1 cellular context compared by ENCODE assay signal in genomic region chr20:50012282-50013263, GRCh38.
TF ChIP-seq lines count a peak whose summit lies in the region.

No MANE protein-coding gene starts in this region.

TF ChIP-seq in K562, 482 proteins besides CTCF, POLR2A, EP300 and RAD21 (continued from another document and continues in another):
- TF ChIP-seq ZNF609 (CRISPR knock-in tag; IDR thresholded peaks at IDR 0.05; ENCODE audit: borderline replicate concordance), result no peak
- no peak for TF ChIP-seq RBM14 (IDR thresholded peaks at IDR 0.05; ENCODE audit: borderline replicate concordance, insufficient read depth, low read depth, low read length)
- no peak for TF ChIP-seq HEY1 (CRISPR knock-in tag; IDR thresholded peaks at IDR 0.05; ENCODE audit: borderline replicate concordance)
- peak; percentile 23; the same call in 1 of the 2 replicates for TF ChIP-seq PHF8 (IDR thresholded peaks at IDR 0.05; ENCODE audit: borderline replicate concordance, low read length)
- TF ChIP-seq STAT5A (IDR thresholded peaks at IDR 0.05; ENCODE audit: borderline replicate concordance, low read length), result peak; percentile 60; the same call in 1 of the 2 replicates
- TF ChIP-seq IFI16 (CRISPR knock-in tag; IDR thresholded peaks at IDR 0.05), result no peak
- TF ChIP-seq MCM2 (IDR thresholded peaks at IDR 0.05; ENCODE audit: low read depth), result no peak
- no peak; the same call in 1 of the 2 replicates for TF ChIP-seq ATF7 (IDR thresholded peaks at IDR 0.05)
- peak; percentile 98 for TF ChIP-seq ZNF24 (IDR thresholded peaks at IDR 0.05)
- TF ChIP-seq TFE3 (CRISPR knock-in tag; IDR thresholded peaks at IDR 0.05), result no peak
- no peak for TF ChIP-seq ESRRB (CRISPR knock-in tag; IDR thresholded peaks at IDR 0.05; ENCODE audit: borderline replicate concordance)
- no peak for TF ChIP-seq FOXJ3 (CRISPR knock-in tag; IDR thresholded peaks at IDR 0.05)
- no peak; the same call in 1 of the 2 replicates for TF ChIP-seq JUND (IDR thresholded peaks at IDR 0.05; ENCODE audit: borderline replicate concordance, low read depth, low read length)
- peak; percentile 17; the same call in 1 of the 3 replicates for TF ChIP-seq JUND (tag; IDR thresholded peaks at IDR 0.05; ENCODE audit: borderline replicate concordance, low read depth, low read length)
- TF ChIP-seq CHD4 (IDR thresholded peaks at IDR 0.05; ENCODE audit: insufficient read depth, insufficient replicate concordance, low read depth, low read length, poor library complexity, severe bottlenecking), result peak; percentile 76
- TF ChIP-seq ZNF830 (CRISPR knock-in tag; IDR thresholded peaks at IDR 0.05), result no peak
- no peak for TF ChIP-seq SIN3B (IDR thresholded peaks at IDR 0.05; ENCODE audit: low read depth)
- no peak; a peak in 1 of 4 replicates for TF ChIP-seq MAZ (CRISPR knock-in tag; conservative IDR thresholded peaks at IDR 0.05 in 1 of 2, IDR thresholded peaks at IDR 0.05 in 1 of 2)
- TF ChIP-seq ZNF146 (CRISPR knock-in tag; IDR thresholded peaks at IDR 0.05; ENCODE audit: unreplicated experiment), result no peak
- TF ChIP-seq PHF20 (IDR thresholded peaks at IDR 0.05; ENCODE audit: partially characterized antibody), result peak; percentile 16
- no peak for TF ChIP-seq ZNF280A (IDR thresholded peaks at IDR 0.05; ENCODE audit: low read depth, partially characterized antibody)
- no peak for TF ChIP-seq FOXA1 (IDR thresholded peaks at IDR 0.05; ENCODE audit: borderline replicate concordance)
- TF ChIP-seq ZNF592 (IDR thresholded peaks at IDR 0.05), result no peak
- no peak for TF ChIP-seq TOE1 (IDR thresholded peaks at IDR 0.05; ENCODE audit: borderline replicate concordance)
- TF ChIP-seq TOE1 (CRISPR knock-in tag; IDR thresholded peaks at IDR 0.05; ENCODE audit: borderline replicate concordance, low read depth), result no peak
- no peak for TF ChIP-seq PATZ1 (CRISPR knock-in tag; IDR thresholded peaks at IDR 0.05; ENCODE audit: borderline replicate concordance)
- TF ChIP-seq BRD9 (IDR thresholded peaks at IDR 0.05; ENCODE audit: low read depth, partially characterized antibody), result no peak
- no peak for TF ChIP-seq ZNF174 (CRISPR knock-in tag; IDR thresholded peaks at IDR 0.05)
- no peak for TF ChIP-seq GATA2 (CRISPR knock-in tag; IDR thresholded peaks at IDR 0.05)
- no peak for TF ChIP-seq GTF2A2 (tag; IDR thresholded peaks at IDR 0.05)
- TF ChIP-seq HDAC8 (tag; IDR thresholded peaks at IDR 0.05), result no peak
- TF ChIP-seq POLR2B (IDR thresholded peaks at IDR 0.05; ENCODE audit: low read depth, partially characterized antibody), result no peak
- TF ChIP-seq SMAD1 (IDR thresholded peaks at IDR 0.05; ENCODE audit: low read depth, low read length, partially characterized antibody), result no peak
- TF ChIP-seq HNRNPK (IDR thresholded peaks at IDR 0.05; ENCODE audit: low read depth, low read length, poor library complexity, severe bottlenecking), result no peak
- TF ChIP-seq SIRT6 (IDR thresholded peaks at IDR 0.05; ENCODE audit: low read depth, low read length), result no peak
- peak; percentile 93 for TF ChIP-seq DPF2 (IDR thresholded peaks at IDR 0.05)
- no peak for TF ChIP-seq TCFL5 (CRISPR knock-in tag; conservative IDR thresholded peaks at IDR 0.05)
- TF ChIP-seq TGIF2 (CRISPR knock-in tag; IDR thresholded peaks at IDR 0.05), result no peak
- 0 out of 2 replicates have a peak, but pooled peaks have one; percentile 28 for TF ChIP-seq ZNF12 (CRISPR knock-in tag; IDR thresholded peaks at IDR 0.05)
- no peak for TF ChIP-seq BCLAF1 (IDR thresholded peaks at IDR 0.05; ENCODE audit: borderline replicate concordance in 1 of 2, control insufficient read depth in 1 of 2, low read depth in 2 of 2, low read length in 1 of 2)
- TF ChIP-seq RNF2 (IDR thresholded peaks at IDR 0.05), result peak; percentile 59; the same call in 1 of the 2 replicates
- TF ChIP-seq TCF7 (IDR thresholded peaks at IDR 0.05; ENCODE audit: borderline replicate concordance), result no peak
- no peak for TF ChIP-seq ZNF232 (CRISPR knock-in tag; IDR thresholded peaks at IDR 0.05)
- TF ChIP-seq THAP7 (CRISPR knock-in tag; IDR thresholded peaks at IDR 0.05), result no peak
- TF ChIP-seq ZNF347 (CRISPR knock-in tag; IDR thresholded peaks at IDR 0.05; ENCODE audit: low read depth), result no peak
- TF ChIP-seq MED1 (CRISPR knock-in tag; IDR thresholded peaks at IDR 0.05; ENCODE audit: borderline replicate concordance), result no peak
- TF ChIP-seq TCF7L2 (IDR thresholded peaks at IDR 0.05; ENCODE audit: low read depth, low read length), result no peak
